In genomic region chr12:50263832-50264231, GRCh38 we compare ENCODE assay signal across 6 cellular contexts.
"Had no signal": no experiment of that assay in that cellular context is flagged by ENCODE, and none has a peak within 500 bp of the region (broad histone marks: within the 10 kb centered on the region; RNA-seq: fewer than 3 reads in every experiment).

No MANE protein-coding gene starts in this region.

- DNase-seq: IMR-90, KBM-7, KG1 had no signal

- ATAC-seq: HepG2 had no signal

- FAIRE-seq: HepG2, HTR-8/SVneo had no signal

- H3K27ac ChIP-seq: HL-60 had no signal
